9 cellular contexts compared by ENCODE assay signal in genomic region chr7:32501522-32501921, GRCh38. TPM values are rescaled to one million over a fixed set of nuclear protein-coding genes. Genes with fewer than 3 reads are reported as not detected.
DNase-seq lines count a peak whose midpoint lies in the region; ATAC-seq, FAIRE-seq and TF ChIP-seq lines count a peak whose summit lies in the region.
"Had no signal": no experiment of that assay in that cellular context is flagged by ENCODE, and none has a peak within 500 bp of the region (broad histone marks: within the 10 kb centered on the region; RNA-seq: fewer than 3 reads in every experiment).

No MANE protein-coding gene starts in this region.

- peaks cover 49% of the 10 kb centered on the region for H3K4me1 ChIP-seq in HepG2 (ENCODE audit: insufficient read depth, low read length)
- peaks cover 0 to 12% (median 1%) of the 10 kb centered on the region in 4 donors for H3K4me1 ChIP-seq in right lobe of liver
- peaks cover 29% of the 10 kb centered on the region for H3K4me1 ChIP-seq in adipocyte (ENCODE audit: control insufficient read depth, insufficient read depth, low read length)
- peaks cover 27% of the 10 kb centered on the region for H3K4me1 ChIP-seq in keratinocyte (ENCODE audit: control insufficient read depth, extremely low read depth, insufficient read depth, low read length)

- in situ Hi-C loops in HepG2 (cut with HindIII; ENCODE audit: extremely low pct_ligation_motif_present, low pct_unique_long_range_greater_than_20kb): no loop called here

- H3K36me3 ChIP-seq in HepG2 (replicated peaks in 1 of 2; ENCODE audit: control insufficient read depth in 1 of 2, insufficient read depth in 2 of 2, low read length in 2 of 2) (peaks cover 0 to 4% of the 10 kb centered on the region in 2 experiments; a peak in 2 of 5 replicates), right lobe of liver (peaks cover 0 to 2% (median 0%) of the 10 kb centered on the region in 4 donors), adipocyte (ENCODE audit: control insufficient read depth, insufficient read depth, low read length, severe bottlenecking) (no peaks in the 10 kb centered on the region), keratinocyte (ENCODE audit: control insufficient read depth in 2 of 2, extremely low read depth in 1 of 2, insufficient read depth in 2 of 2, low read length in 2 of 2) (no peaks in the 10 kb centered on the region)

- TF ChIP-seq POLR2A in HepG2 (IDR thresholded peaks at IDR 0.05; ENCODE audit: insufficient read depth in 1 of 2, low read depth in 2 of 2, low read length in 2 of 2) (no peak), right lobe of liver (IDR thresholded peaks at IDR 0.05) (no peak)

- CTCF ChIA-PET in HepG2 (lab: Yijun Ruan, JAX; ENCODE audit: low intra/inter-chr PET ratio, low total read pairs): no interaction called here

- BruUV-seq in HepG2 (replicated peaks; lab: Mats Ljungman, UMichigan): no TSS peak

- H2AFZ ChIP-seq in HepG2 (ENCODE audit: low read length) (no peak overlapping the region), keratinocyte (ENCODE audit: control insufficient read depth, low read length) (no peak overlapping the region)

- peaks cover 35% of the 10 kb centered on the region for H4K20me1 ChIP-seq in HepG2 (ENCODE audit: insufficient read depth, low read length)
- H4K20me1 ChIP-seq in keratinocyte (ENCODE audit: control insufficient read depth, extremely low read depth, insufficient read depth, low read length): no peaks in the 10 kb centered on the region

- DNase-seq in HepG2 (ENCODE audit: low spot score): peak; percentile 49
- no peak for DNase-seq in right lobe of liver
- peak; percentile 59 for DNase-seq in adipocyte (ENCODE audit: low read depth)
- DNase-seq in keratinocyte (ENCODE audit: low read depth, low spot score): no peak
- DNase-seq in activated gamma-delta T cell (lab: John Stamatoyannopoulos, UW): no peak
- no peak for DNase-seq in effector CD4-positive, alpha-beta T cell
- no peak for DNase-seq in GM10266 (ENCODE audit: extremely low spot score)
- DNase-seq in stimulated activated CD4-positive, alpha-beta T cell treated with anti-CD3 and anti-CD28 coated beads, Interleukin-1b, Interleukin-23, amount 100 ng/mL, for 48 hours: no peak
- DNase-seq: stimulated activated CD4-positive, alpha-beta T cell treated with anti-CD3 and anti-CD28 coated beads, Interleukin-2, amount 100 ng/mL, for 24 hours had no signal

- WGBS in HepG2 (ENCODE audit: low lambda C conversion rate): 89% methylated on average over 1 of the region's 1 CpG
- WGBS in right lobe of liver (ENCODE audit: insufficient coverage, low coverage, low lambda C conversion rate, missing lambda C conversion rate): 76% methylated on average over 1 of the region's 1 CpG

- intact Hi-C loops in HepG2 (cut with micrococcal nuclease; ENCODE audit: unreplicated experiment) (no loop called here), right lobe of liver (cut with DNase I) (no loop called here)

- FAIRE-seq in HepG2 (lab: Jason Lieb, UNC): no peak
- FAIRE-seq in keratinocyte (lab: Jason Lieb, UNC): peak; percentile 59

- H3K9ac ChIP-seq in HepG2 (ENCODE audit: insufficient read depth, low read depth, low read length) (no peak overlapping the region), adipocyte (ENCODE audit: low read length) (peak overlapping the region; percentile 38), keratinocyte (ENCODE audit: control insufficient read depth, extremely low read depth, insufficient read depth, low read length) (no peak overlapping the region)

- H3K79me2 ChIP-seq in HepG2 (ENCODE audit: insufficient read depth, low read length): peaks cover 91% of the 10 kb centered on the region
- H3K79me2 ChIP-seq in keratinocyte (ENCODE audit: control insufficient read depth, insufficient read depth, low read length): peaks cover 91% of the 10 kb centered on the region

- POLR2A ChIA-PET in HepG2 (lab: Yijun Ruan, JAX): no interaction called here

- H3K4me3 ChIP-seq in HepG2 (replicated peaks in 1 of 3; ENCODE audit: insufficient read depth in 1 of 3, low read depth in 2 of 3, low read length in 3 of 3) (no peak overlapping the region), right lobe of liver (no peak overlapping the region), adipocyte (ENCODE audit: low read length) (peak overlapping the region; percentile 5), keratinocyte (ENCODE audit: control insufficient read depth in 2 of 3, extremely low read depth in 1 of 3, insufficient read depth in 2 of 3, low read depth in 1 of 3, low read length in 3 of 3) (no peak overlapping the region)

- TF ChIP-seq EP300 in HepG2 (IDR thresholded peaks at IDR 0.05; ENCODE audit: low read depth in 2 of 2, low read length in 2 of 2): no peak
- TF ChIP-seq EP300 in HepG2 (CRISPR knock-in tag; IDR thresholded peaks at IDR 0.05; ENCODE audit: borderline replicate concordance): no peak

- no peaks in the 10 kb centered on the region for H3K9me3 ChIP-seq in HepG2 (ENCODE audit: low read length)
- no peaks in the 10 kb centered on the region for H3K9me3 ChIP-seq in right lobe of liver
- H3K9me3 ChIP-seq in adipocyte (ENCODE audit: control insufficient read depth, low read length): no peaks in the 10 kb centered on the region
- no peaks in the 10 kb centered on the region for H3K9me3 ChIP-seq in keratinocyte (ENCODE audit: control insufficient read depth, low read depth, low read length)

- H3K27ac ChIP-seq in HepG2 (ENCODE audit: extremely low read length, insufficient read depth, low read length) (peak overlapping the region; percentile 6), right lobe of liver (no peak overlapping the region), keratinocyte (ENCODE audit: control insufficient read depth, insufficient read depth, low read length) (peak overlapping the region; percentile 5)

- TF ChIP-seq CTCF in HepG2 (CRISPR knock-in tag; IDR thresholded peaks at IDR 0.05) (no peak), right lobe of liver (IDR thresholded peaks at IDR 0.05) (no peak), keratinocyte (optimal IDR thresholded peaks at IDR 0.05 in 1 of 3, IDR thresholded peaks at IDR 0.05 in 1 of 3, conservative IDR thresholded peaks at IDR 0.05 in 1 of 3; ENCODE audit: extremely low read depth in 1 of 3, insufficient read depth in 2 of 3, low read length in 3 of 3) (no peak), GM10266 (IDR thresholded peaks at IDR 0.05; ENCODE audit: control insufficient read depth, insufficient read depth, low read depth, missing control alignments) (no peak)

- ATAC-seq in HepG2 (no peak), right lobe of liver (no peak)

- dilution Hi-C loops in keratinocyte (cut with MboI; ENCODE audit: extremely low pct_ligation_motif_present, low sequenced_read_pairs): no loop called here

- H3K27me3 ChIP-seq in HepG2 (ENCODE audit: control insufficient read depth in 1 of 2, insufficient read depth in 2 of 2, low read length in 2 of 2): no peaks in the 10 kb centered on the region
- no peaks in the 10 kb centered on the region for H3K27me3 ChIP-seq in right lobe of liver
- H3K27me3 ChIP-seq in adipocyte (replicated peaks; ENCODE audit: control insufficient read depth, insufficient read depth, low read length): no peaks in the 10 kb centered on the region
- no peaks in the 10 kb centered on the region for H3K27me3 ChIP-seq in keratinocyte (ENCODE audit: control insufficient read depth, extremely low read depth, insufficient read depth, low read length)

- H3K4me2 ChIP-seq in HepG2 (ENCODE audit: low read depth, low read length) (0 out of 2 replicates have a peak overlapping the region, but pooled peaks have one; percentile 26), keratinocyte (ENCODE audit: control insufficient read depth, extremely low read depth, insufficient read depth, low read depth, low read length) (peak overlapping the region; percentile 7)

- peaks cover 2% of the 10 kb centered on the region for H3K9me1 ChIP-seq in keratinocyte (ENCODE audit: control insufficient read depth, extremely low read depth, insufficient read depth, low read length)

- no peak for TF ChIP-seq RAD21 in HepG2 (CRISPR knock-in tag; IDR thresholded peaks at IDR 0.05)

RNA-seq across cellular contexts. Expression of gene AVL9, which starts 6.2 kb away (rescaled TPM):
- total RNA-seq in HepG2 (2016; rRNA removed; fragmentation: Illumina TruSeq; extraction: Trizol): 48.0 and 65.3 TPM in 2 replicates
- total RNA-seq in HepG2 (2016; cell fraction: cytosol; rRNA removed; fragmentation: Illumina TruSeq; extraction: Trizol; ENCODE audit: low read depth): 8.4 and 10.1 TPM in 2 replicates
- 42.6 and 60.3 TPM in 2 replicates for total RNA-seq in HepG2 (2016; cell fraction: insoluble cytoplasmic fraction; rRNA removed; fragmentation: Illumina TruSeq; extraction: Trizol)
- 25.0 and 26.9 TPM in 2 replicates for total RNA-seq in HepG2 (2016; cell fraction: membrane; rRNA removed; fragmentation: Illumina TruSeq; extraction: Trizol)
- 34.2 and 39.9 TPM in 2 replicates for total RNA-seq in HepG2 (2016; cell fraction: nucleus; rRNA removed; fragmentation: Illumina TruSeq; extraction: Trizol)
- polyA plus RNA-seq in HepG2 (2011; rRNA removed): 28.3 and 29.9 TPM in 2 replicates
- 11.7 and 18.3 TPM in 2 replicates for polyA plus RNA-seq in HepG2 (2011; cell fraction: cytosol; rRNA removed)
- 21.0 and 28.7 TPM in 2 replicates for polyA plus RNA-seq in HepG2 (2011; cell fraction: nucleus; rRNA removed)
- polyA plus RNA-seq in HepG2 (2012): 23.2 and 32.9 TPM in 2 replicates
- polyA plus RNA-seq in HepG2 (2016; cell fraction: cytosol; fragmentation: Illumina TruSeq; extraction: Trizol; ENCODE audit: low read depth): 3.4 and 5.0 TPM in 2 replicates
- polyA plus RNA-seq in HepG2 (2016; cell fraction: insoluble cytoplasmic fraction; fragmentation: Illumina TruSeq; extraction: Trizol; ENCODE audit: low read depth): 27.6 and 28.0 TPM in 2 replicates
- 8.9 and 9.9 TPM in 2 replicates for polyA plus RNA-seq in HepG2 (2016; cell fraction: membrane; fragmentation: Illumina TruSeq; extraction: Trizol; ENCODE audit: low read depth)
- 24.8 and 33.1 TPM in 2 replicates for polyA plus RNA-seq in HepG2 (2016; cell fraction: nucleus; fragmentation: Illumina TruSeq; extraction: Trizol; ENCODE audit: insufficient read depth, low read depth)
- polyA minus RNA-seq in HepG2 (2011; rRNA and poly(A)+ RNA removed; ENCODE audit: low replicate concordance): 21.4 and 43.4 TPM in 2 replicates
- polyA minus RNA-seq in HepG2 (2011; cell fraction: cytosol; rRNA and poly(A)+ RNA removed): 21.0 and 29.9 TPM in 2 replicates
- polyA minus RNA-seq in HepG2 (2011; cell fraction: nucleus; rRNA and poly(A)+ RNA removed): 38.9 and 43.9 TPM in 2 replicates
- 10 to 100 TPM; 12.5 to 22.9 (median 15.3) TPM for total RNA-seq in right lobe of liver
- polyA plus RNA-seq in keratinocyte: 15.3 to 22.2 TPM (median 17.1 TPM) in 3 replicates
- polyA plus RNA-seq in keratinocyte (2011; ENCODE audit: low read depth): 31.8 TPM
- 10.0 and 18.7 TPM in 2 replicates for polyA plus RNA-seq in keratinocyte (2011; cell fraction: cytosol; rRNA removed)
- polyA plus RNA-seq in keratinocyte (2011; cell fraction: nucleus; rRNA removed): 26.7 and 27.3 TPM in 2 replicates
- 16.3 and 18.4 TPM in 2 replicates for polyA plus RNA-seq in keratinocyte (2012; ENCODE audit: low replicate concordance)
- 23.0 to 37.4 TPM (median 31.4 TPM) in 3 replicates for polyA minus RNA-seq in keratinocyte
- 9.8 TPM for polyA minus RNA-seq in keratinocyte (2011; cell fraction: cytosol; rRNA and poly(A)+ RNA removed)
- polyA minus RNA-seq in keratinocyte (2011; cell fraction: nucleus; rRNA and poly(A)+ RNA removed): 21.9 and 32.0 TPM in 2 replicates

RNA-seq across cellular contexts. Expression of gene LSM5, which starts 11.3 kb away (rescaled TPM):
- total RNA-seq in HepG2 (2016; rRNA removed; fragmentation: Illumina TruSeq; extraction: Trizol): 183 and 263 TPM in 2 replicates
- total RNA-seq in HepG2 (2016; cell fraction: cytosol; rRNA removed; fragmentation: Illumina TruSeq; extraction: Trizol; ENCODE audit: low read depth): 108 and 122 TPM in 2 replicates
- total RNA-seq in HepG2 (2016; cell fraction: insoluble cytoplasmic fraction; rRNA removed; fragmentation: Illumina TruSeq; extraction: Trizol): 173 and 263 TPM in 2 replicates
- 189 and 198 TPM in 2 replicates for total RNA-seq in HepG2 (2016; cell fraction: membrane; rRNA removed; fragmentation: Illumina TruSeq; extraction: Trizol)
- 85.6 and 86.2 TPM in 2 replicates for total RNA-seq in HepG2 (2016; cell fraction: nucleus; rRNA removed; fragmentation: Illumina TruSeq; extraction: Trizol)
- polyA plus RNA-seq in HepG2 (2011; rRNA removed): 20.9 and 30.3 TPM in 2 replicates
- polyA plus RNA-seq in HepG2 (2011; cell fraction: cytosol; rRNA removed): 22.8 and 30.7 TPM in 2 replicates
- 14.0 and 17.1 TPM in 2 replicates for polyA plus RNA-seq in HepG2 (2011; cell fraction: nucleus; rRNA removed)
- 59.3 and 101 TPM in 2 replicates for polyA plus RNA-seq in HepG2 (2012)
- 149 and 210 TPM in 2 replicates for polyA plus RNA-seq in HepG2 (2016; cell fraction: cytosol; fragmentation: Illumina TruSeq; extraction: Trizol; ENCODE audit: low read depth)
- polyA plus RNA-seq in HepG2 (2016; cell fraction: insoluble cytoplasmic fraction; fragmentation: Illumina TruSeq; extraction: Trizol; ENCODE audit: low read depth): 310 and 333 TPM in 2 replicates
- 229 and 256 TPM in 2 replicates for polyA plus RNA-seq in HepG2 (2016; cell fraction: membrane; fragmentation: Illumina TruSeq; extraction: Trizol; ENCODE audit: low read depth)
- polyA plus RNA-seq in HepG2 (2016; cell fraction: nucleus; fragmentation: Illumina TruSeq; extraction: Trizol; ENCODE audit: insufficient read depth, low read depth): 161 and 170 TPM in 2 replicates
- polyA minus RNA-seq in HepG2 (2011; rRNA and poly(A)+ RNA removed; ENCODE audit: low replicate concordance): 7.2 and 7.6 TPM in 2 replicates
- 3.7 and 7.6 TPM in 2 replicates for polyA minus RNA-seq in HepG2 (2011; cell fraction: cytosol; rRNA and poly(A)+ RNA removed)
- 31.2 and 35.9 TPM in 2 replicates for polyA minus RNA-seq in HepG2 (2011; cell fraction: nucleus; rRNA and poly(A)+ RNA removed)
- 10 to 100 TPM in 5 of 6 experiments, 1 to 10 TPM in 1; 8.7 to 26.2 (median 21.8) TPM for total RNA-seq in right lobe of liver
- 27.0 to 90.2 TPM (median 35.1 TPM) in 3 replicates for polyA plus RNA-seq in keratinocyte
- 35.6 TPM for polyA plus RNA-seq in keratinocyte (2011; ENCODE audit: low read depth)
- 43.1 and 56.6 TPM in 2 replicates for polyA plus RNA-seq in keratinocyte (2011; cell fraction: cytosol; rRNA removed)
- 10.3 and 29.9 TPM in 2 replicates for polyA plus RNA-seq in keratinocyte (2011; cell fraction: nucleus; rRNA removed)
- polyA plus RNA-seq in keratinocyte (2012; ENCODE audit: low replicate concordance): 42.2 and 61.6 TPM in 2 replicates
- polyA minus RNA-seq in keratinocyte: 0.43 to 12.3 TPM (median 4.2 TPM) in 3 replicates
- 9.6 TPM for polyA minus RNA-seq in keratinocyte (2011; cell fraction: cytosol; rRNA and poly(A)+ RNA removed)
- 2.4 and 2.9 TPM in 2 replicates for polyA minus RNA-seq in keratinocyte (2011; cell fraction: nucleus; rRNA and poly(A)+ RNA removed)

Comparison
In these comparisons a context has a peak if more than half of its experiments do, and no peak if none do; other contexts are left out.
1. DNase-seq: peak in HepG2 (single experiment) and adipocyte (single experiment); none in right lobe of liver (0 of 3), keratinocyte (single experiment), activated gamma-delta T cell (single experiment), effector CD4-positive, alpha-beta T cell (single experiment), GM10266 (single experiment) and stimulated activated CD4-positive, alpha-beta T cell treated with anti-CD3 and anti-CD28 coated beads, Interleukin-1b, Interleukin-23, amount 100 ng/mL, for 48 hours (single experiment).
2. H3K27ac ChIP-seq: peak in HepG2 (single experiment) and keratinocyte (single experiment); none in right lobe of liver (0 of 3).